ENCODE assay signal across 29 cellular contexts in genomic region chr11:133996671-133997070, GRCh38.
"Had no signal": no experiment of that assay in that cellular context is flagged by ENCODE, and none has a peak within 500 bp of the region (broad histone marks: within the 10 kb centered on the region; RNA-seq: fewer than 3 reads in every experiment).

No MANE protein-coding gene starts in this region.

- H3K4me3 ChIP-seq: neural progenitor cell, ovary, psoas muscle, right lobe of liver, sigmoid colon, suprapubic skin, testis, tibial artery, transverse colon, upper lobe of right lung, uterus had no signal

- H3K4me1 Mint-ChIP-seq: natural killer cell, neural progenitor cell had no signal

- H3K4me3 Mint-ChIP-seq: natural killer cell; nephron; neural progenitor cell; stimulated activated memory B cell treated with anti-CD40 and anti-IgM and Interleukin-4, amounts not matched to agents 10 μg/mL and 1 μg/mL and 100 μg/mL, for 72 hours; stimulated activated naive CD8-positive, alpha-beta T cell treated with anti-CD3 and anti-CD28 coated beads, Interleukin-15, amount 100 ng/mL, for 72 hours; type B pancreatic cell had no signal

- H3K36me3 Mint-ChIP-seq: natural killer cell; neural progenitor cell; stimulated activated memory B cell treated with anti-CD40 and anti-IgM and Interleukin-4, amounts not matched to agents 10 μg/mL and 1 μg/mL and 100 μg/mL, for 72 hours; type B pancreatic cell had no signal

- H3K27me3 ChIP-seq: neural progenitor cell, ovary, right lobe of liver, sigmoid colon, testis, transverse colon, upper lobe of right lung, uterus had no signal

- H3K27ac ChIP-seq: neural progenitor cell, ovary, parathyroid adenoma, psoas muscle, right lobe of liver, sigmoid colon, suprapubic skin, testis, tibial artery, transverse colon, upper lobe of right lung, uterus had no signal

- ATAC-seq: natural killer cell; psoas muscle; stimulated activated memory B cell treated with anti-CD40 and anti-IgM and Interleukin-4, amounts not matched to agents 10 μg/mL and 1 μg/mL and 100 μg/mL, for 72 hours; stimulated activated naive CD8-positive, alpha-beta T cell treated with anti-CD3 and anti-CD28 coated beads, Interleukin-15, amount 100 ng/mL, for 72 hours; stimulated activated naive CD8-positive, alpha-beta T cell treated with anti-CD3 and anti-CD28 coated beads, Interleukin-15, Interleukin-2, amounts not matched to agents 100 U/mL and 50 U/mL, for 24 hours; upper lobe of right lung had no signal

- H3K9me3 ChIP-seq: ovary, psoas muscle, right lobe of liver, sigmoid colon, suprapubic skin, testis, tibial artery, transverse colon, upper lobe of right lung, uterus had no signal

- DNase-seq: natural killer cell; occipital lobe; ovary; psoas muscle; right cardiac atrium; right lobe of liver; sigmoid colon; small intestine; stimulated activated CD4-positive, alpha-beta T cell treated with anti-CD3 and anti-CD28 coated beads, Interleukin-12 subunit alpha, Interleukin-12 subunit beta, amount 100 ng/mL, for 4 hours; stimulated activated CD4-positive, alpha-beta T cell treated with anti-CD3 and anti-CD28 coated beads, Interleukin-1b, Interleukin-23, amount 100 ng/mL, for 48 hours; stimulated activated CD4-positive, alpha-beta T cell treated with anti-CD3 and anti-CD28 coated beads, Interleukin-4, amount 100 ng/mL, for 1 hour; stimulated activated CD4-positive, alpha-beta T cell treated with anti-CD3 and anti-CD28 coated beads, Interleukin-4, amount 100 ng/mL, for 4 hours; stimulated activated CD8-positive, alpha-beta memory T cell treated with anti-CD3 and anti-CD28 coated beads, Interleukin-4, amount 100 ng/mL, for 48 hours; stimulated activated naive CD4-positive, alpha-beta T cell; stimulated activated naive CD8-positive, alpha-beta T cell treated with anti-CD3 and anti-CD28 coated beads, Interleukin-15, amount 100 ng/mL, for 72 hours; stimulated activated naive CD8-positive, alpha-beta T cell treated with anti-CD3 and anti-CD28 coated beads, Interleukin-15, Interleukin-2, amounts not matched to agents 100 U/mL and 50 U/mL, for 24 hours; substantia nigra; testis; tibial artery; transverse colon; upper lobe of right lung; uterus had no signal

- H3K27me3 Mint-ChIP-seq: stimulated activated naive CD8-positive, alpha-beta T cell treated with anti-CD3 and anti-CD28 coated beads, Interleukin-15, amount 100 ng/mL, for 72 hours had no signal

- H3K36me3 ChIP-seq: neural progenitor cell, ovary, right lobe of liver, sigmoid colon, suprapubic skin, tibial artery, transverse colon, upper lobe of right lung, uterus had no signal

- H3K9me3 Mint-ChIP-seq: natural killer cell; nephron; neural progenitor cell; stimulated activated naive CD8-positive, alpha-beta T cell treated with anti-CD3 and anti-CD28 coated beads, Interleukin-15, amount 100 ng/mL, for 72 hours; type B pancreatic cell had no signal

- H3K27ac Mint-ChIP-seq: natural killer cell; nephron; neural progenitor cell; progenitor cell of endocrine pancreas; stimulated activated memory B cell treated with anti-CD40 and anti-IgM and Interleukin-4, amounts not matched to agents 10 μg/mL and 1 μg/mL and 100 μg/mL, for 72 hours; stimulated activated naive CD8-positive, alpha-beta T cell treated with anti-CD3 and anti-CD28 coated beads, Interleukin-15, amount 100 ng/mL, for 72 hours; type B pancreatic cell had no signal

- H3K4me1 ChIP-seq: neural progenitor cell, psoas muscle, right lobe of liver, sigmoid colon, suprapubic skin, testis, tibial artery, transverse colon, upper lobe of right lung, uterus had no signal
